In genomic region chr22:39920134-39920743, GRCh38 we compare ENCODE assay signal across 1 cellular context.
TF ChIP-seq lines count a peak whose summit lies in the region.

No MANE protein-coding gene starts in this region.

TF ChIP-seq in HepG2, 621 proteins besides CTCF, POLR2A, EP300 and RAD21:
- no peak for TF ChIP-seq ZMYM3 (CRISPR knock-in tag; IDR thresholded peaks at IDR 0.05)
- TF ChIP-seq TFAP4 (IDR thresholded peaks at IDR 0.05; ENCODE audit: borderline replicate concordance, low read depth): no peak
- TF ChIP-seq PBX3 (CRISPR knock-in tag; IDR thresholded peaks at IDR 0.05; ENCODE audit: borderline replicate concordance): no peak
- no peak for TF ChIP-seq ATF7-NPFF (CRISPR knock-in tag; IDR thresholded peaks at IDR 0.05; ENCODE audit: low read depth)
- TF ChIP-seq TCF12 (IDR thresholded peaks at IDR 0.05): no peak
- TF ChIP-seq TCF12 (CRISPR knock-in tag; IDR thresholded peaks at IDR 0.05): no peak
- no peak for TF ChIP-seq PHF20 (CRISPR knock-in tag; IDR thresholded peaks at IDR 0.05)
- TF ChIP-seq HHEX (CRISPR knock-in tag; IDR thresholded peaks at IDR 0.05): no peak
- no peak for TF ChIP-seq NCOR1 (IDR thresholded peaks at IDR 0.05; ENCODE audit: borderline replicate concordance, low read length)
- TF ChIP-seq ZNF777 (CRISPR knock-in tag; IDR thresholded peaks at IDR 0.05): no peak
- TF ChIP-seq SNRNP70 (IDR thresholded peaks at IDR 0.05; ENCODE audit: low read depth, low read length): no peak
- TF ChIP-seq KLF15 (CRISPR knock-in tag; IDR thresholded peaks at IDR 0.05; ENCODE audit: borderline replicate concordance): no peak
- TF ChIP-seq KDM3A (CRISPR knock-in tag; IDR thresholded peaks at IDR 0.05; ENCODE audit: low read depth): no peak
- TF ChIP-seq LCORL (IDR thresholded peaks at IDR 0.05): no peak
- TF ChIP-seq LCORL (CRISPR knock-in tag; IDR thresholded peaks at IDR 0.05): no peak
- no peak for TF ChIP-seq ZNF557 (CRISPR knock-in tag; IDR thresholded peaks at IDR 0.05)
- no peak for TF ChIP-seq MYPOP (CRISPR knock-in tag; IDR thresholded peaks at IDR 0.05)
- TF ChIP-seq PHF8 (CRISPR knock-in tag; IDR thresholded peaks at IDR 0.05): no peak
- no peak for TF ChIP-seq PLSCR1 (CRISPR knock-in tag; IDR thresholded peaks at IDR 0.05; ENCODE audit: borderline replicate concordance)
